In the genomic region with DNA sequence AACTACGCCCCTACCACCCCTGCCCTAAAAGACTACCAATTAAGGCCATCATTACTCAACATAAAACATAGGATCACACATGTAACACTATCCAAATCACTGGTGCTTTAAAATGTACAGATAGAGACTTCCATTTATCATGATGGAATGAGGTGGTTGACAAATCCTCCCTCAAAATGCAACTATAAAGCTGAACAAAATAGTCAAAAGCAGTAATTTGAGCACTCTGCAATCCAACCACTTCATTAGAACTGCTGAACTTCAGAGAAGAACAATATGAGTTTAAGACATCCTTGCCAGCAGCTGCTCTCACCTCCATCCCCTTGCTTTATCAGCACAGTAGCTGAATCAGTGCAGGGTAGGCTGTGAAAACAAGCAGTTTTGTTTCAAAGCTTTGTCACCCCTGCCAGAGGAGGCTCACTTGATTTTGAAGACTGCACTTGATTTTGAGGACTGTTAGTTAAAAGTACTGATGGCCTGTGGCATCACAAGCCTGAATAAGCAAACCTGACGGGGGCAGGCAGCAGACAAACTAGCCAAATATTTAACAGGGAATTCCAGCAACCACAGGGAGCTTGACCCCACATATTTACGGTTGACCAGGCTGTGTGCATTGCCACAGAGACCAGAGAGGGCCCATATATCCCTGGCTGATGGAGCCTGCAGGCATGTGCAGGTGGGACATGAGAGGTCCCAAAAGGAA, we compare ENCODE assay signal across 1 cellular context.
TF ChIP-seq lines count a peak whose summit lies in the region.

No MANE protein-coding gene starts in this region.

TF ChIP-seq in H1, 55 proteins besides CTCF, POLR2A, EP300 and RAD21 (continued from another document):
- no peak for TF ChIP-seq GTF2F1 (IDR thresholded peaks at IDR 0.05; ENCODE audit: borderline replicate concordance, low read depth, low read length)
- TF ChIP-seq, protein P1, sequence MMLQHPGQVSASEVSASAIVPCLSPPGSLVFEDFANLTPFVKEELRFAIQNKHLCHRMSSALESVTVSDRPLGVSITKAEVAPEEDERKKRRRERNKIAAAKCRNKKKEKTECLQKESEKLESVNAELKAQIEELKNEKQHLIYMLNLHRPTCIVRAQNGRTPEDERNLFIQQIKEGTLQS (IDR thresholded peaks at IDR 0.05; ENCODE audit: insufficient read depth, low read depth, low read length): no peak
